19 cellular contexts compared by ENCODE assay signal in the genomic region with DNA sequence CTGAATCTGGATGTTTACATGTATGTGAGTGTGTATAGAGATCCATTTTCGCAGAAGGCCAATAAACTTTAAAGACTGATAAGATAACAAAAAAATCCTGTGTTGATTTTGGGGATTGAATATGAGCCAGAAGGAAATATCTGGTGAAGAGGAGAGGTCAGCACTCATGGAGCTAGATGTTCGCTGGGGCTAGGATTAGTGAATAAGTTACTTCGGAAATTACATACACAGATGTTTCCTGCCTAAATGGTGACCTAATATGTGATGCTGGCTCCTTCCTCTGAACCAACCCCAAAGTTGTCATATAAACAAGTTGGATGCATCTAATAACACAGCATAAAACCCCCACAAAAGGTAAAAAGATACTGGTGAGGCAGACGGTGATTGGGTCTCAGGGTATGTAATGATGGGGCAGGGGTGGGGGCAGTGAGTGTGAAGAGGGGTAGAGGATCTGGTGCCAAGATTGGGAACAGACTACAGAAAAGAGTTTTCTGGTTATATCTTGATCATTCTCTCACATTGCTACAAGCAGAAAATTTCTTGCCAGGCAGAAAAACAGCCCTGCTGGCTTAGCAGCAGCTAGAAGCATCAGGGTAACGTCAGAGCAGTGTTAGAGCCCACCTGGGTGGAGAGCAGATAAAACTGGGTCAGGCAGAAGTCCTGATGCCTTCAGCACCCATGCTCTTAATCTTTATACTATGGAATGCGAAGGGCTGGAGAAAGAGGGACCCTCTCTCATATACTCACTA.
"Had no signal": no experiment of that assay in that cellular context is flagged by ENCODE, and none has a peak within 500 bp of the region (broad histone marks: within the 10 kb centered on the region; RNA-seq: fewer than 3 reads in every experiment).

No MANE protein-coding gene starts in this region.

- ATAC-seq: activated CD4-positive, alpha-beta T cell treated with anti-CD3 and anti-CD28 coated beads for 36 hours; esophagus mucosa had no signal

- H3K4me1 Mint-ChIP-seq: activated CD4-positive, alpha-beta memory T cell treated with anti-CD3 and anti-CD28 coated beads, Interleukin-2, amount 10 ng/mL, durations not matched to agents 7 days and 5 days; activated CD4-positive, alpha-beta T cell treated with anti-CD3 and anti-CD28 coated beads for 36 hours; brain; memory B cell; nephron had no signal

- H3K27ac ChIP-seq: dorsolateral prefrontal cortex, prostate gland, stomach, WERI-Rb-1 had no signal

- H3K27me3 ChIP-seq: dorsolateral prefrontal cortex, stomach, uterus had no signal

- H3K36me3 Mint-ChIP-seq: activated naive CD8-positive, alpha-beta T cell; brain had no signal

- FAIRE-seq: kidney had no signal

- H3K4me1 ChIP-seq: prostate gland, stomach, uterus had no signal

- H3K4me3 ChIP-seq: dorsolateral prefrontal cortex, prostate gland, stomach, uterus had no signal

- H3K9me3 Mint-ChIP-seq: activated CD4-positive, alpha-beta memory T cell treated with anti-CD3 and anti-CD28 coated beads, Interleukin-2, amount 10 ng/mL, durations not matched to agents 7 days and 5 days had no signal

- H3K9me3 ChIP-seq: prostate gland, uterus had no signal

- H3K4me3 Mint-ChIP-seq: activated CD4-positive, alpha-beta memory T cell treated with anti-CD3 and anti-CD28 coated beads, Interleukin-2, amount 10 ng/mL, durations not matched to agents 7 days and 5 days; activated CD4-positive, alpha-beta T cell treated with anti-CD3 and anti-CD28 coated beads for 36 hours; activated naive CD8-positive, alpha-beta T cell; brain; memory B cell; nephron had no signal

- H3K27ac Mint-ChIP-seq: activated CD4-positive, alpha-beta memory T cell treated with anti-CD3 and anti-CD28 coated beads, Interleukin-2, amount 10 ng/mL, durations not matched to agents 7 days and 5 days; activated CD4-positive, alpha-beta T cell treated with anti-CD3 and anti-CD28 coated beads for 36 hours; activated naive CD8-positive, alpha-beta T cell; brain; memory B cell had no signal

- DNase-seq: activated CD4-positive, alpha-beta memory T cell treated with anti-CD3 and anti-CD28 coated beads, Interleukin-2, amount 10 ng/mL, durations not matched to agents 7 days and 5 days; activated CD4-positive, alpha-beta T cell treated with anti-CD3 and anti-CD28 coated beads for 36 hours; activated gamma-delta T cell; activated T-cell treated with anti-CD3 and anti-CD28 coated beads, Interleukin-2, amount 50 U/mL, for 48 hours; amygdala; dorsolateral prefrontal cortex; head of caudate nucleus; kidney; stimulated activated CD4-positive, alpha-beta T cell treated with anti-CD3 and anti-CD28 coated beads, Interleukin-4, amount 100 ng/mL, for 4 hours; stomach; T1000; uterus; WERI-Rb-1 had no signal

- H3K36me3 ChIP-seq: prostate gland, stomach, uterus, WERI-Rb-1 had no signal
